ENCODE assay signal across 1 cellular context in genomic region chr10:13404305-13404759, GRCh38.
TF ChIP-seq lines count a peak whose summit lies in the region.

No MANE protein-coding gene starts in this region.

TF ChIP-seq in K562, 482 proteins besides CTCF, POLR2A, EP300 and RAD21 (continued from another document):
- TF ChIP-seq HDAC1 (IDR thresholded peaks at IDR 0.05) (peak in 1 of 2 experiments; percentile 72; a peak in 2 of 4 replicates), TAF9B (IDR thresholded peaks at IDR 0.05; ENCODE audit: partially characterized antibody) (peak; percentile 90), ZNF449 (CRISPR knock-in tag; IDR thresholded peaks at IDR 0.05) (no peak), EHMT2 (IDR thresholded peaks at IDR 0.05) (peak; percentile 73; the same call in 1 of the 2 replicates), TCF3 (CRISPR knock-in tag; IDR thresholded peaks at IDR 0.05) (peak; percentile 96), CBX5 (IDR thresholded peaks at IDR 0.05; ENCODE audit: borderline replicate concordance, low read depth) (0 out of 2 replicates have a peak, but pooled peaks have one; percentile 19), THAP12 (CRISPR knock-in tag; IDR thresholded peaks at IDR 0.05) (no peak), ZNF23 (CRISPR knock-in tag; IDR thresholded peaks at IDR 0.05) (no peak), MED1 (CRISPR knock-in tag; IDR thresholded peaks at IDR 0.05; ENCODE audit: borderline replicate concordance) (no peak), FOXP4 (CRISPR knock-in tag; IDR thresholded peaks at IDR 0.05; ENCODE audit: borderline replicate concordance) (no peak), SMARCE1 (IDR thresholded peaks at IDR 0.05) (peak; percentile 100), MAFK (IDR thresholded peaks at IDR 0.05; ENCODE audit: low read length) (0 out of 2 replicates have a peak, but pooled peaks have one; percentile 47), NUFIP1 (IDR thresholded peaks at IDR 0.05; ENCODE audit: partially characterized antibody) (no peak), TAL1 (IDR thresholded peaks at IDR 0.05) (peak; percentile 96), ZNF592 (IDR thresholded peaks at IDR 0.05) (peak; percentile 69), DPF2 (IDR thresholded peaks at IDR 0.05) (peak; percentile 99), SAFB2 (IDR thresholded peaks at IDR 0.05; ENCODE audit: borderline replicate concordance, low read depth, low read length, severe bottlenecking) (no peak), EP400 (IDR thresholded peaks at IDR 0.05) (peak; percentile 49; the same call in 1 of the 2 replicates), HNRNPL (IDR thresholded peaks at IDR 0.05; ENCODE audit: low read depth, low read length) (no peak), BCOR (IDR thresholded peaks at IDR 0.05) (peak; percentile 88), BACH1 (tag; IDR thresholded peaks at IDR 0.05) (0 out of 2 replicates have a peak, but pooled peaks have one; percentile 45), XRCC3 (IDR thresholded peaks at IDR 0.05) (no peak), FOXJ2 (tag; IDR thresholded peaks at IDR 0.05) (0 out of 2 replicates have a peak, but pooled peaks have one; percentile 46), CREB3L1 (IDR thresholded peaks at IDR 0.05; ENCODE audit: borderline replicate concordance, low read depth) (no peak), HES1 (IDR thresholded peaks at IDR 0.05; ENCODE audit: low read depth) (peak; percentile 71), NR4A1 (CRISPR knock-in tag; IDR thresholded peaks at IDR 0.05) (no peak), NR4A1 (tag; IDR thresholded peaks at IDR 0.05) (0 out of 2 replicates have a peak, but pooled peaks have one; percentile 24), MAZ (CRISPR knock-in tag; conservative IDR thresholded peaks at IDR 0.05 in 1 of 2, IDR thresholded peaks at IDR 0.05 in 1 of 2) (peak; percentile 34 to 49; a peak in 1 of 4 replicates), CBFA2T2 (conservative IDR thresholded peaks at IDR 0.05) (peak; percentile 96), PATZ1 (CRISPR knock-in tag; IDR thresholded peaks at IDR 0.05; ENCODE audit: borderline replicate concordance) (no peak), ZNF253 (CRISPR knock-in tag; conservative IDR thresholded peaks at IDR 0.05) (no peak), CTBP1 (IDR thresholded peaks at IDR 0.05; ENCODE audit: borderline replicate concordance) (peak; percentile 55; the same call in 1 of the 2 replicates), NCOA6 (IDR thresholded peaks at IDR 0.05) (0 out of 2 replicates have a peak, but pooled peaks have one; percentile 41), ZNF766 (CRISPR knock-in tag; conservative IDR thresholded peaks at IDR 0.05) (peak; percentile 69; the same call in 1 of the 2 replicates), ZNF24 (IDR thresholded peaks at IDR 0.05) (peak; percentile 53; the same call in 1 of the 2 replicates), CBX3 (IDR thresholded peaks at IDR 0.05; ENCODE audit: borderline replicate concordance in 1 of 2, low read length in 2 of 2) (peak in 1 of 2 experiments; percentile 56; a peak in 1 of 3 replicates), CBFB (CRISPR knock-in tag; IDR thresholded peaks at IDR 0.05) (no peak), SMARCC2 (IDR thresholded peaks at IDR 0.05; ENCODE audit: low read depth) (peak; percentile 99), LEF1 (IDR thresholded peaks at IDR 0.05) (peak; percentile 95)
